20 cellular contexts compared by ENCODE assay signal in the genomic region with DNA sequence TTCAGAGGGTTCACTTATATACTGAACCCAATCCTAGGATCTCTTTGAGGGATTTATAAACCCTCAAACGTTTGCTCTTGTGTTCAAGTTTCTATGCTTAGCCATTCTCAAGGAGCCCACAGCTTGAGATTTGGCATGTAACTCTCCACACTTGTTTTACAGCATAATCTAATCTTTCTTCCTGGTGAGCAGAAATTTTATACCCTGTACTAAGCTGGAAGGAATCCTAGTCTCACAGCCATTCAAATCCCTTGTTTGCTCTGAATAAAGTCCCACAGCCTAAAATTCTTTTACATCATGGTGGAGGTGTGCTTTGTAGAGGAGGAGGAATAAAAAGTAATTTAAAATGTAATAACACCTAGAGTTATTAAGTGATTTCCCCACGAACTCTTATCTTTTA. TPM values are rescaled to one million over a fixed set of nuclear protein-coding genes. Genes with fewer than 3 reads are reported as not detected.
"Had no signal": no experiment of that assay in that cellular context is flagged by ENCODE, and none has a peak within 500 bp of the region (broad histone marks: within the 10 kb centered on the region; RNA-seq: fewer than 3 reads in every experiment).

No MANE protein-coding gene starts in this region.

- H3K27ac ChIP-seq: adrenal gland, body of pancreas, coronary artery, prostate gland, right atrium auricular region, thyroid gland, uterus had no signal

- H3K27me3 ChIP-seq: adrenal gland, body of pancreas, right atrium auricular region, thyroid gland, uterus had no signal

- DNase-seq: activated CD4-positive, alpha-beta T cell treated with anti-CD3 and anti-CD28 coated beads, Interleukin-2, amount 10 ng/mL, durations not matched to agents 7 days and 5 days; activated CD8-positive, alpha-beta memory T cell treated with anti-CD3 and anti-CD28 coated beads, Interleukin-2, amount 50 U/mL, for 48 hours; activated effector memory CD4-positive, alpha-beta T cell treated with anti-CD3 and anti-CD28 coated beads, Interleukin-2, amount 50 U/mL, for 16 hours; activated T-cell treated with anti-CD3 and anti-CD28 coated beads, Interleukin-2, amount 50 U/mL, for 48 hours; adrenal gland; body of pancreas; midbrain; stimulated activated CD4-positive, alpha-beta T cell treated with anti-CD3 and anti-CD28 coated beads, Interleukin-12 subunit alpha, Interleukin-12 subunit beta, amount 100 ng/mL, for 4 hours; stimulated activated CD4-positive, alpha-beta T cell treated with anti-CD3 and anti-CD28 coated beads, Interleukin-1b, Interleukin-23, amount 100 ng/mL, for 48 hours; stimulated activated CD8-positive, alpha-beta memory T cell treated with anti-CD3 and anti-CD28 coated beads, Interleukin-4, amount 100 ng/mL, for 48 hours; stimulated activated naive CD4-positive, alpha-beta T cell; thyroid gland; uterus had no signal

- H3K36me3 ChIP-seq: adrenal gland, prostate gland, right atrium auricular region, thyroid gland, uterus had no signal

- H3K4me3 ChIP-seq: adrenal gland, body of pancreas, coronary artery, prostate gland, right atrium auricular region, thyroid gland, uterus had no signal

- H3K4me1 ChIP-seq: adrenal gland, prostate gland, right atrium auricular region, thyroid gland, uterus had no signal

- ATAC-seq: activated CD4-positive, CD25-positive, alpha-beta regulatory T cell treated with anti-CD3 and anti-CD28 coated beads, Interleukin-2, amount 50 U/mL, for 24 hours; body of pancreas; left lobe of liver had no signal

- H3K9me3 ChIP-seq: adrenal gland, body of pancreas, prostate gland, right atrium auricular region, thyroid gland, uterus had no signal

RNA-seq across cellular contexts. Expression of a gene that starts 5.3 kb away (rescaled TPM):
- total RNA-seq: activated CD4-positive, alpha-beta T cell treated with anti-CD3 and anti-CD28 coated beads, Interleukin-2, amount 10 ng/mL, durations not matched to agents 7 days and 5 days; cardiac septum; lung microvascular endothelial cell; right atrium auricular region had no signal
